8 cellular contexts compared by ENCODE assay signal in the genomic region with DNA sequence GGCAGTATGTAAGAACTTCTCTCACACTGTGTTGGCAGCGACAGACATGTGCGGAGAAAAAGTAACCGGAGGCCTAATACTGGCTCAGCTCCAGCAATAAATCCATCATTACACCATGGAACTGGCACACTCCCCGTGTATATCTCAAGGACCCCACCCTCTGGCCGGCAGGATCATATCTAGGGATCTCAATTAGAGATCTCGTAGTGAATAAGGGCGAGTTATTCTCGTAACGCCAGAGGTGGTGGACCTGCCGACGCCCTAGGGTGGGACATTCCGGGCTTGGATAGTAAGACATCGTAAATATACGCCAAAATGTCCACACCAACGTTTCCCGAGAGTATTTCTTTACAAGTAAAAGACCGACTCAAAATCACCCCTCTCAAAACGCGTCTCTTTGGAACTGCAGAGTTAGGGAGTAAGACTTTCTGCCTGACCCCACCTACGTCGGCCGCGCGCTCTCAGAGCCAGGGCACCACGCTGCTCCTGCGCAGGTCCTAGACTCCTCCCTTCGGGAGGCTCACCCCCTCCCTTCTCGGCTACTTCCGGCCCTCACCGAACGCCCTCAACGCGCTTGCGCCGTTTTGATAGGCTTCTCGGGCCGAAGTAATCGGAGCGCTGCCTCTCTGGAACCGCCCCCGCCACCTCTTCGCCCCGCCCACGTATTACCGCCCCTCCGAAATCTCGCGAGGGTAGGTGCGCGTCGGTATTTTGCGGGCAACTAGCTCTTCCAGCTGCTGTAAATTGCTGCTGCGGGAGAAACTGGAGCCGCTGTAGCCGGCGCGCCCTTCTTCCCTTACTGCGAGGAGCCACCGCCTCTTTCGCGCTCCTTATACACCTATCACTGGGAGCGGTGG. TPM values are rescaled to one million over a fixed set of nuclear protein-coding genes. Genes with fewer than 3 reads are reported as not detected.
A peak's percentile ranks its signal among the peaks of the same experiment; 100 is the strongest.
DNase-seq lines count a peak whose midpoint lies in the region; ATAC-seq and TF ChIP-seq lines count a peak whose summit lies in the region.

A gene with protein sequence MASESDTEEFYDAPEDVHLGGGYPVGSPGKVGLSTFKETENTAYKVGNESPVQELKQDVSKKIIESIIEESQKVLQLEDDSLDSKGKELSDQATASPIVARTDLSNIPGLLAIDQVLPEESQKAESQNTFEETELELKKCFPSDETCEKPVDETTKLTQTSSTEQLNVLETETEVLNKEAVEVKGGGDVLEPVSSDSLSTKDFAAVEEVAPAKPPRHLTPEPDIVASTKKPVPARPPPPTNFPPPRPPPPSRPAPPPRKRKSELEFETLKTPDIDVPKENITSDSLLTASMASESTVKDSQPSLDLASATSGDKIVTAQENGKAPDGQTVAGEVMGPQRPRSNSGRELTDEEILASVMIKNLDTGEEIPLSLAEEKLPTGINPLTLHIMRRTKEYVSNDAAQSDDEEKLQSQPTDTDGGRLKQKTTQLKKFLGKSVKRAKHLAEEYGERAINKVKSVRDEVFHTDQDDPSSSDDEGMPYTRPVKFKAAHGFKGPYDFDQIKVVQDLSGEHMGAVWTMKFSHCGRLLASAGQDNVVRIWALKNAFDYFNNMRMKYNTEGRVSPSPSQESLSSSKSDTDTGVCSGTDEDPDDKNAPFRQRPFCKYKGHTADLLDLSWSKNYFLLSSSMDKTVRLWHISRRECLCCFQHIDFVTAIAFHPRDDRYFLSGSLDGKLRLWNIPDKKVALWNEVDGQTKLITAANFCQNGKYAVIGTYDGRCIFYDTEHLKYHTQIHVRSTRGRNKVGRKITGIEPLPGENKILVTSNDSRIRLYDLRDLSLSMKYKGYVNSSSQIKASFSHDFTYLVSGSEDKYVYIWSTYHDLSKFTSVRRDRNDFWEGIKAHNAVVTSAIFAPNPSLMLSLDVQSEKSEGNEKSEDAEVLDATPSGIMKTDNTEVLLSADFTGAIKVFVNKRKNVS (plus strand): TSS at position 706 of the 857 bp plus-strand sequence. CDS start 398 bp downstream, outside the sequence.

- H3K4me1 ChIP-seq in left ventricle myocardium inferior (peaks cover 27% of the 10 kb centered on the region), prostate gland (replicated peaks) (no peaks in the 10 kb centered on the region), urinary bladder (ENCODE audit: insufficient read depth) (no peaks in the 10 kb centered on the region)

- H3K36me3 ChIP-seq in left ventricle myocardium inferior (no peaks in the 10 kb centered on the region), prostate gland (no peaks in the 10 kb centered on the region), urinary bladder (ENCODE audit: insufficient read depth) (no peaks in the 10 kb centered on the region)

- H3K27ac ChIP-seq in angular gyrus (ENCODE audit: low read depth, low read length) (peak within 1 kb of the TSS; percentile 78), left ventricle myocardium inferior (replicated peaks) (peak within 1 kb of the TSS; percentile 94), prostate gland (peak within 1 kb of the TSS; percentile 91 to 93), urinary bladder (ENCODE audit: low read depth) (peak within 1 kb of the TSS; percentile 91)

- H3K4me3 ChIP-seq in left ventricle myocardium inferior = peak within 1 kb of the TSS; percentile 80
- peak within 1 kb of the TSS; percentile 56 to 57 for H3K4me3 ChIP-seq in prostate gland
- H3K4me3 ChIP-seq in urinary bladder (ENCODE audit: low read depth, low read length) = peak within 1 kb of the TSS; percentile 75

- peak; percentile 59 for TF ChIP-seq POLR2A in prostate gland (IDR thresholded peaks at IDR 0.05)

- no peak for TF ChIP-seq CTCF in left ventricle myocardium inferior (IDR thresholded peaks at IDR 0.05; ENCODE audit: borderline replicate concordance)
- TF ChIP-seq CTCF in prostate gland (IDR thresholded peaks at IDR 0.05) = no peak

- intact Hi-C loops in left ventricle myocardium inferior (cut with micrococcal nuclease) (no loop called here), prostate gland (cut with DNase I) (no loop called here)

- WGBS in prostate gland = under 1% methylated on average over 52 of the region's 62 CpGs
- under 1% methylated on average over 62 of the region's 62 CpGs for WGBS in urinary bladder

- no peaks in the 10 kb centered on the region for H3K9me3 ChIP-seq in left ventricle myocardium inferior (replicated peaks)
- no peaks in the 10 kb centered on the region for H3K9me3 ChIP-seq in prostate gland

- ATAC-seq in GM18498 (IDR thresholded peaks at IDR 0.05; ENCODE audit: unreplicated experiment) (peak; percentile 90), HG02938 (IDR thresholded peaks at IDR 0.05; ENCODE audit: unreplicated experiment) (peak; percentile 84)

- H3K27me3 ChIP-seq in left ventricle myocardium inferior (ENCODE audit: low read depth) = no peaks in the 10 kb centered on the region
- H3K27me3 ChIP-seq in prostate gland (replicated peaks; ENCODE audit: insufficient read depth) = no peaks in the 10 kb centered on the region

- DNase-seq in NCI-H187 (lab: John Stamatoyannopoulos, UW) = peak; percentile 82 to 88
- peak; percentile 78 to 95 (median 89) for DNase-seq in T-helper 2 cell
- DNase-seq in left ventricle myocardium inferior = peak; percentile 91
- peak; percentile 90 for DNase-seq in prostate gland (ENCODE audit: low spot score)

RNA-seq across cellular contexts. Expression of the gene that starts here (rescaled TPM):
- total RNA-seq in left ventricle myocardium inferior (13.4 TPM), prostate gland (10 to 100 TPM; 15.0 to 22.6 TPM), urinary bladder (25.4 TPM)
- 13.5 TPM for polyA plus RNA-seq in urinary bladder

Comparison
In these comparisons a context has a peak if more than half of its experiments do, and no peak if none do; other contexts are left out.
1. Peak in every context shown above with its lines: DNase-seq, ATAC-seq, H3K4me3 ChIP-seq and H3K27ac ChIP-seq.